In genomic region chr17:7834554-7834890, GRCh38 we compare ENCODE assay signal across 8 cellular contexts. TPM values are rescaled to one million over a fixed set of nuclear protein-coding genes. Genes with fewer than 3 reads are reported as not detected.
A peak's percentile ranks its signal among the peaks of the same experiment; 100 is the strongest.
DNase-seq lines count a peak whose midpoint lies in the region; FAIRE-seq and TF ChIP-seq lines count a peak whose summit lies in the region.

No MANE protein-coding gene starts in this region.

- peak overlapping the region; percentile 81 for H3K4me3 ChIP-seq in GM06990 (replicated peaks; ENCODE audit: low read depth, low read length)
- H3K4me3 ChIP-seq in NT2/D1 (ENCODE audit: insufficient read length, low read depth): peak overlapping the region; percentile 53

- intact Hi-C loops in cardiac septum (cut with DNase I): loop anchor here (1.0 to 2.0 kb wide), 2 partner anchors 8 to 22 kb away; partner anchors contain the start of gene NAA38
- intact Hi-C loops in posterior vena cava (cut with DNase I): no loop called here

- TF ChIP-seq POLR2A in GM12892 (IDR thresholded peaks at IDR 0.05; ENCODE audit: low read depth, low read length): no peak

- peak overlapping the region; percentile 70 for H3K9ac ChIP-seq in NT2/D1 (ENCODE audit: insufficient read length, low read depth)

- H3K27me3 ChIP-seq in GM06990 (replicated peaks; ENCODE audit: control insufficient read depth, insufficient read depth, low read length): peaks cover 2% of the 10 kb centered on the region
- peaks cover 15% of the 10 kb centered on the region for H3K27me3 ChIP-seq in NT2/D1 (ENCODE audit: insufficient read depth, insufficient read length)

- no peaks in the 10 kb centered on the region for H3K9me3 ChIP-seq in NT2/D1 (ENCODE audit: insufficient read depth, low read length)

- no peak for FAIRE-seq in GM12892 (lab: Jason Lieb, UNC)

- H3K4me1 ChIP-seq in NT2/D1 (ENCODE audit: insufficient read depth, insufficient read length): peaks cover 19% of the 10 kb centered on the region

- H3K36me3 ChIP-seq in GM06990 (ENCODE audit: control insufficient read depth, insufficient read depth, low read length): no peaks in the 10 kb centered on the region
- H3K36me3 ChIP-seq in NT2/D1 (ENCODE audit: insufficient read depth, insufficient read length, low read length): no peaks in the 10 kb centered on the region

- DNase-seq in GM06990 (ENCODE audit: extremely low read depth, insufficient read length) (peak; percentile 64), NT2/D1 (ENCODE audit: low read depth, low spot score) (no peak), cardiac septum (ENCODE audit: low spot score) (peak; percentile 85), posterior vena cava (ENCODE audit: low spot score) (peak; percentile 93), NCI-H524 (lab: John Stamatoyannopoulos, UW) (no peak), GM12892 (ENCODE audit: insufficient read length) (no peak), NCI-H446 (lab: John Stamatoyannopoulos, UW) (no peak)
- DNase-seq in activated gamma-delta T cell treated with anti-CD3 and anti-CD28 coated beads, Interleukin-2, amount 50 U/mL, for 16 hours (ENCODE audit: low read depth): peak; percentile 46

- no peak for TF ChIP-seq CTCF in GM06990 (IDR thresholded peaks at IDR 0.05; ENCODE audit: insufficient read depth, low read length, poor library complexity, severe bottlenecking)

RNA-seq across cellular contexts. Expression of gene KDM6B, which starts 0.5 kb away (rescaled TPM):
- total RNA-seq in cardiac septum: 22.1 TPM
- total RNA-seq in posterior vena cava: 10 to 100 TPM; 21.0 to 29.0 TPM
- polyA plus RNA-seq in GM12892 (2012; ENCODE audit: missing spikeins): 3.9 TPM

RNA-seq across cellular contexts. Expression of gene TMEM88, which starts 20.3 kb away (rescaled TPM):
- 14.7 TPM for total RNA-seq in cardiac septum
- total RNA-seq in posterior vena cava: 10 to 100 TPM; 17.5 to 26.1 TPM
- polyA plus RNA-seq in GM12892 (2012; ENCODE audit: missing spikeins): 0.76 TPM

RNA-seq across cellular contexts. Expression of gene NAA38, which starts 22.8 kb away (rescaled TPM):
- 68.8 TPM for total RNA-seq in cardiac septum
- 10 to 100 TPM; 65.2 to 79.7 TPM for total RNA-seq in posterior vena cava
- polyA plus RNA-seq in GM12892 (2012; ENCODE audit: missing spikeins): 76.3 TPM

RNA-seq across cellular contexts. Expression of gene CYB5D1, which starts 23.3 kb away (rescaled TPM):
- total RNA-seq in cardiac septum (12.2 TPM), posterior vena cava (1 to 10 TPM; 8.9 TPM)
- polyA plus RNA-seq in GM12892 (2012; ENCODE audit: missing spikeins): 4.9 TPM

RNA-seq across cellular contexts. Expression of gene CHD3, which starts 54.1 kb away (rescaled TPM):
- 14.2 TPM for total RNA-seq in cardiac septum
- total RNA-seq in posterior vena cava: 100 to 1,000 TPM in 1 of 2 donors, 10 to 100 TPM in 1; 67.4 to 105 TPM
- polyA plus RNA-seq in GM12892 (2012; ENCODE audit: missing spikeins): 34.9 TPM

Comparison
In these comparisons a context has a peak if more than half of its experiments do, and no peak if none do; other contexts are left out.
1. DNase-seq: peak in GM06990 (single experiment), activated gamma-delta T cell treated with anti-CD3 and anti-CD28 coated beads, Interleukin-2, amount 50 U/mL, for 16 hours (single experiment), cardiac septum (single experiment) and posterior vena cava (single experiment); none in NT2/D1 (single experiment), NCI-H524 (0 of 2), GM12892 (single experiment) and NCI-H446 (0 of 2).